Comparison of ENCODE assay signal across 29 cellular contexts in the genomic region with DNA sequence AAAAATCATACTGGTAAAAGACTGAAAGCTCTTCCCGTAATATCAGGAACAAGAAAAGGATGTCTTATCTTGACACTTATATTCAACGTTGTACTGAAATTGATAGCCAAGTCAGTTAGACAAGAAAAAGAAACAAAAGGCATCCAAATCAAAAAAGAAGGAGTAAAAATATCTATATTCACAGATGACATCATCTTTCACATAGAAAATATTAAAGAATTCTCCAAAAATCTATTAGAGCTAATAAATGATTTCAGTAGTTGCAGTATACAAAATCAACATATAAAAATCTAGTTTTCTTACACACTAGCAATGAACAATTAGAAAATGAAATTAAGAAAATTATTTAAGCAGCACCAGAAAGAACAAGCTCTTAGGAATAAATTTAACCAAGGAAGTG. TPM values are rescaled to one million over a fixed set of nuclear protein-coding genes. Genes with fewer than 3 reads are reported as not detected.
"Had no signal": no experiment of that assay in that cellular context is flagged by ENCODE, and none has a peak within 500 bp of the region (broad histone marks: within the 10 kb centered on the region; RNA-seq: fewer than 3 reads in every experiment).

No MANE protein-coding gene starts in this region.

- DNase-seq: naive B cell; naive thymus-derived CD8-positive, alpha-beta T cell; nephron progenitor cell; nucleus accumbens; posterior cingulate gyrus; psoas muscle; right cardiac atrium; spleen; stimulated activated CD4-positive, alpha-beta T cell treated with anti-CD3 and anti-CD28 coated beads, Interleukin-12 subunit alpha, Interleukin-12 subunit beta, amount 100 ng/mL, for 4 hours; stimulated activated CD4-positive, alpha-beta T cell treated with anti-CD3 and anti-CD28 coated beads, Interleukin-2, amount 100 ng/mL, for 24 hours; stimulated activated CD4-positive, alpha-beta T cell treated with anti-CD3 and anti-CD28 coated beads, Interleukin-2, amount 100 ng/mL, for 48 hours; stimulated activated CD4-positive, alpha-beta T cell treated with anti-CD3 and anti-CD28 coated beads, Interleukin-4, amount 100 ng/mL, for 24 hours; stimulated activated naive B cell treated with anti-CD40 and anti-IgM and Interleukin-4, amounts not matched to agents 10 μg/mL and 1 μg/mL and 100 μg/mL, for 72 hours; stimulated activated naive CD4-positive, alpha-beta T cell treated with Interleukin-2 at 50 U/mL for 16 hours; stomach; thyroid gland; trophoblast cell; upper lobe of left lung; uterus had no signal

- ATAC-seq: naive thymus-derived CD8-positive, alpha-beta T cell; natural killer cell treated with Interleukin-12 subunit alpha and Interleukin-12 subunit beta and Interleukin-15 and Interleukin-18, amount 100 ng/mL, for 72 hours; psoas muscle; right cardiac atrium; sciatic nerve; stimulated activated effector memory CD8-positive, alpha-beta T cell treated with anti-CD3 and anti-CD28 coated beads, Interleukin-12 subunit alpha, Interleukin-12 subunit beta, amount 100 ng/mL, for 72 hours; stimulated activated naive B cell treated with anti-CD40 and anti-IgM and Interleukin-4, amounts not matched to agents 10 μg/mL and 1 μg/mL and 100 μg/mL, for 72 hours had no signal

- H3K36me3 ChIP-seq: thoracic aorta, thyroid gland, uterus had no signal

- H2AFZ ChIP-seq: parathyroid adenoma had no signal

- H3K27ac ChIP-seq: neutrophil, parathyroid adenoma, psoas muscle, skin epidermis, spleen, stomach, thoracic aorta, thyroid gland, tibial nerve, upper lobe of left lung, uterus had no signal

- H3K9me3 ChIP-seq: neutrophil, thoracic aorta, thyroid gland had no signal

- H3K79me2 ChIP-seq: parathyroid adenoma had no signal

- H3K4me2 ChIP-seq: smooth muscle cell had no signal

- H3K4me3 ChIP-seq: psoas muscle, skin epidermis, smooth muscle cell, spleen, stomach, thoracic aorta, thyroid gland, tibial nerve, upper lobe of left lung, uterus had no signal

- H3K9ac ChIP-seq: parathyroid adenoma had no signal

- H3K4me1 ChIP-seq: parathyroid adenoma, psoas muscle, spleen, stomach, thyroid gland, tibial nerve, upper lobe of left lung, uterus had no signal

- H3K27me3 ChIP-seq: spleen, stomach, thyroid gland, tibial nerve, upper lobe of left lung, uterus had no signal

RNA-seq across cellular contexts. Expression of a gene that starts 29.2 kb away (rescaled TPM):
- total RNA-seq: progenitor cell of endocrine pancreas had no signal
